Comparison of ENCODE assay signal across 8 cellular contexts in genomic region chr5:50744761-50745160, GRCh38.
DNase-seq lines count a peak whose midpoint lies in the region; ATAC-seq and TF ChIP-seq lines count a peak whose summit lies in the region.

No MANE protein-coding gene starts in this region.

- peak; percentile 50 for ATAC-seq in HG02884 (IDR thresholded peaks at IDR 0.05; ENCODE audit: unreplicated experiment)
- ATAC-seq in RWPE2 (ENCODE audit: low read depth), result peak; percentile 53

- H3K9me3 ChIP-seq in RWPE2 (ENCODE audit: severe bottlenecking), result no peaks in the 10 kb centered on the region
- no peaks in the 10 kb centered on the region for H3K9me3 ChIP-seq in stomach

- H3K27me3 Mint-ChIP-seq in activated naive CD4-positive, alpha-beta T cell treated with anti-CD3 and anti-CD28 coated beads, Interleukin-2, amount 10 ng/mL, durations not matched to agents 7 days and 5 days, result no peaks in the 10 kb centered on the region

- peaks cover 53% of the 10 kb centered on the region for H3K4me1 Mint-ChIP-seq in activated naive CD4-positive, alpha-beta T cell treated with anti-CD3 and anti-CD28 coated beads, Interleukin-2, amount 10 ng/mL, durations not matched to agents 7 days and 5 days

- H3K36me3 Mint-ChIP-seq in activated naive CD4-positive, alpha-beta T cell treated with anti-CD3 and anti-CD28 coated beads, Interleukin-2, amount 10 ng/mL, durations not matched to agents 7 days and 5 days, result peaks cover 35% of the 10 kb centered on the region

- H3K27me3 ChIP-seq in RWPE2 (ENCODE audit: insufficient read depth, poor library complexity, severe bottlenecking) (no peaks in the 10 kb centered on the region), stomach (no peaks in the 10 kb centered on the region)

- no peak for TF ChIP-seq POLR2A in stomach (IDR thresholded peaks at IDR 0.05)

- peaks cover 2% of the 10 kb centered on the region for H3K9me3 Mint-ChIP-seq in activated naive CD4-positive, alpha-beta T cell treated with anti-CD3 and anti-CD28 coated beads, Interleukin-2, amount 10 ng/mL, durations not matched to agents 7 days and 5 days

- H3K27ac ChIP-seq in RWPE2 (ENCODE audit: poor library complexity, severe bottlenecking) (no peak overlapping the region), stomach (peak overlapping the region in 4 of 5 donors; percentile 26 to 72 (median 60))

- TF ChIP-seq CTCF in RWPE2 (IDR thresholded peaks at IDR 0.05; ENCODE audit: poor library complexity, severe bottlenecking), result no peak
- TF ChIP-seq CTCF in foreskin fibroblast (IDR thresholded peaks at IDR 0.05; ENCODE audit: low read depth, low read length), result no peak
- no peak for TF ChIP-seq CTCF in stomach (IDR thresholded peaks at IDR 0.05)

- WGBS in stomach, 5 donors, result 2 to 14% (median 8%) methylated on average over 2 of the region's 2 CpGs

- no peak for TF ChIP-seq EP300 in stomach (IDR thresholded peaks at IDR 0.05)

- peak overlapping the region; percentile 68 for H3K4me3 Mint-ChIP-seq in activated naive CD4-positive, alpha-beta T cell treated with anti-CD3 and anti-CD28 coated beads, Interleukin-2, amount 10 ng/mL, durations not matched to agents 7 days and 5 days

- CTCF ChIA-PET in activated naive CD4-positive, alpha-beta T cell treated with anti-CD3 and anti-CD28 coated beads, Interleukin-2, amount 10 ng/mL, durations not matched to agents 7 days and 5 days (lab: Charles Lee), result no interaction called here

- H3K4me3 ChIP-seq in RWPE2 (ENCODE audit: severe bottlenecking) (peak overlapping the region; percentile 2), foreskin fibroblast (ENCODE audit: low read depth in 1 of 2, low read length in 2 of 2) (peak overlapping the region; percentile 25 to 48), stomach (peak overlapping the region; percentile 20 to 27 (median 24))

- H3K36me3 ChIP-seq in RWPE2 (ENCODE audit: low read depth) (no peaks in the 10 kb centered on the region; the same call in 1 of the 2 replicates), stomach (no peaks in the 10 kb centered on the region)

- no peak for DNase-seq in activated naive CD4-positive, alpha-beta T cell treated with anti-CD3 and anti-CD28 coated beads, Interleukin-2, amount 10 ng/mL, durations not matched to agents 7 days and 5 days
- DNase-seq in activated naive CD4-positive, alpha-beta T cell treated with anti-CD3 and anti-CD28 coated beads, Interleukin-2, amount 50 U/mL, for 16 hours, result no peak
- DNase-seq in RWPE2 (ENCODE audit: low spot score) (no peak), foreskin fibroblast (peak; percentile 5 to 48), stomach (no peak), globus pallidus (ENCODE audit: low spot score) (no peak)
- no peak for DNase-seq in stimulated activated CD4-positive, alpha-beta T cell treated with anti-CD3 and anti-CD28 coated beads, Interleukin-1b, Interleukin-23, amount 100 ng/mL, for 48 hours

- peaks cover 6% of the 10 kb centered on the region for H3K4me1 ChIP-seq in RWPE2 (ENCODE audit: insufficient read depth, poor library complexity, severe bottlenecking)
- H3K4me1 ChIP-seq in stomach, result peaks cover 6 to 61% (median 31%) of the 10 kb centered on the region in 4 donors

- intact Hi-C loops in stomach (cut with DNase I; ENCODE audit: low total_unique reads), result no loop called here

- H3K27ac Mint-ChIP-seq in activated naive CD4-positive, alpha-beta T cell treated with anti-CD3 and anti-CD28 coated beads, Interleukin-2, amount 10 ng/mL, durations not matched to agents 7 days and 5 days, result peak overlapping the region; percentile 74

Comparison
In these comparisons a context has a peak if more than half of its experiments do, and no peak if none do; other contexts are left out.
1. DNase-seq: peak in foreskin fibroblast (2 of 2); none in activated naive CD4-positive, alpha-beta T cell treated with anti-CD3 and anti-CD28 coated beads, Interleukin-2, amount 10 ng/mL, durations not matched to agents 7 days and 5 days (single experiment), activated naive CD4-positive, alpha-beta T cell treated with anti-CD3 and anti-CD28 coated beads, Interleukin-2, amount 50 U/mL, for 16 hours (single experiment), RWPE2 (single experiment), stomach (single experiment), globus pallidus (single experiment) and stimulated activated CD4-positive, alpha-beta T cell treated with anti-CD3 and anti-CD28 coated beads, Interleukin-1b, Interleukin-23, amount 100 ng/mL, for 48 hours (single experiment).
2. Peak in every context shown above with its lines, with median percentiles within 50 percentile points of each other: H3K4me3 ChIP-seq.